ENCODE assay signal across 8 cellular contexts in the genomic region with DNA sequence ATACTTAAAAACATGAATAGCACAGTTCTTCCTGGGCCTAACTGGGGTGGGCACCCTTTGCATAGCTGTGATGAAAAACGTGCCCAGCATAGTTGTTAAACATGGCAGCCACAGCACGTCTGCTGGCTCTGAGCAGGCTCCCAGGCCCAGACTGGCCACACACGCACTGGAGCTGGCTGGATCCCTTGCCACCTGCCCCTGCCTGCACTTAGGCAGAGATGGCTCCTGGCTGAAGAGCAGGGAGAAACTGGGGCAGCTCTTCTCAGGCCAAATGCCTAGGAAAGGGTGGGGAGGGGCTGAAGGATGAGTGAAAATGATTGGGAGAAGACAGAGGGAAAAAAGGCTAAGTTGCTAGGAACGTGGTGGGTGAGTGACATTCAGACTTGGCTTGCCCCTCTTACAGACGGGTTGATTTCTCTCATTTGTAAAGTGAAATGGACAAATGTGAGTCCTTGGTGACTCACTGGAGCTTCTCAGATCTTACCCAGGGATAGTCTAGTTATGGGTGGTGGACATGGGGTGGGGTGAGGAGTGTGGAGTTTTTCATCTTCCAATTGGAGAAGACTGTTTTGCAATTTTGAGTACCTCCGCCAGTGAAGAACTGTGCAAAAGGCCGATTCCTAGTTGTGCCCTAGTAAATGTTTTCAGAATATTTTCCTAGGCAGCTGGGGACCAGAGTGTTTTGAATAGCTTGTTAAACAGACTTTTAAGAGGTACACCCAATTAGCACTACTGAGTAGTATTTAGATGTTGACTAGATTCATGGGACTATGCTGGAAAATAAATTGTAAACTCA. TPM values are rescaled to one million over a fixed set of nuclear protein-coding genes. Genes with fewer than 3 reads are reported as not detected.
DNase-seq lines count a peak whose midpoint lies in the region; ATAC-seq, FAIRE-seq and TF ChIP-seq lines count a peak whose summit lies in the region.

No MANE protein-coding gene starts in this region.

- peak overlapping the region; percentile 93 to 100 (median 97) for H3K27ac ChIP-seq in gastroesophageal sphincter

- no peaks in the 10 kb centered on the region for H3K36me3 ChIP-seq in gastroesophageal sphincter

- peak overlapping the region in 1 of 2 donors; percentile 44 for H3K4me3 ChIP-seq in gastroesophageal sphincter

- ATAC-seq in gastroesophageal sphincter (peak; percentile 44), sciatic nerve (peak; percentile 44), GM18511 (IDR thresholded peaks at IDR 0.05; ENCODE audit: unreplicated experiment) (no peak), GM21576 (IDR thresholded peaks at IDR 0.05; ENCODE audit: unreplicated experiment) (no peak), GM18520 (IDR thresholded peaks at IDR 0.05; ENCODE audit: unreplicated experiment) (no peak)

- FAIRE-seq in H54 (lab: Jason Lieb, UNC), result peak; percentile 91

- peaks cover 20 to 98% (median 49%) of the 10 kb centered on the region in 3 donors for H3K4me1 ChIP-seq in gastroesophageal sphincter

- no peaks in the 10 kb centered on the region for H3K27me3 ChIP-seq in gastroesophageal sphincter

- H3K9me3 ChIP-seq in gastroesophageal sphincter, result no peaks in the 10 kb centered on the region

- no peak for TF ChIP-seq CTCF in gastroesophageal sphincter (IDR thresholded peaks at IDR 0.05)

- peak; percentile 3; the same call in 1 of the 2 replicates for TF ChIP-seq POLR2A in H54 (IDR thresholded peaks at IDR 0.05; ENCODE audit: low read depth, low read length)
- no peak for TF ChIP-seq POLR2A in gastroesophageal sphincter (IDR thresholded peaks at IDR 0.05)

- DNase-seq in H54 (ENCODE audit: insufficient read length, low spot score) (no peak), SHP77 treated with DMSO at 0.1 percent for 48 hours (lab: John Stamatoyannopoulos, UW) (peak; percentile 88), sciatic nerve (ENCODE audit: low spot score) (no peak), NCI-H446 treated with DMSO at 0.1 percent for 48 hours (lab: John Stamatoyannopoulos, UW) (no peak)

- 25 to 31% methylated on average over 4 to 5 of the region's 7 CpGs for WGBS in gastroesophageal sphincter (ENCODE audit: low coverage in 1 of 2), 2 donors

- intact Hi-C loops in sciatic nerve (cut with DNase I), result loop anchor here (10.0 kb wide), 1 partner anchor 79 kb away; no protein-coding TSS in a partner anchor

- no peak for TF ChIP-seq EP300 in gastroesophageal sphincter (IDR thresholded peaks at IDR 0.05)

RNA-seq across cellular contexts. Expression of gene TRIO, which starts 42.4 kb away (rescaled TPM):
- total RNA-seq in gastroesophageal sphincter, result 100 to 1,000 TPM in 3 of 4 donors, 10 to 100 TPM in 1; 69.2 to 257 (median 172) TPM
- total RNA-seq in sciatic nerve, result 192 TPM

Comparison
In these comparisons a context has a peak if more than half of its experiments do, and no peak if none do; other contexts are left out.
1. ATAC-seq: peak in gastroesophageal sphincter (single experiment) and sciatic nerve (single experiment); none in GM18511 (single experiment), GM21576 (single experiment) and GM18520 (single experiment).